ENCODE assay signal across 8 cellular contexts in the genomic region with DNA sequence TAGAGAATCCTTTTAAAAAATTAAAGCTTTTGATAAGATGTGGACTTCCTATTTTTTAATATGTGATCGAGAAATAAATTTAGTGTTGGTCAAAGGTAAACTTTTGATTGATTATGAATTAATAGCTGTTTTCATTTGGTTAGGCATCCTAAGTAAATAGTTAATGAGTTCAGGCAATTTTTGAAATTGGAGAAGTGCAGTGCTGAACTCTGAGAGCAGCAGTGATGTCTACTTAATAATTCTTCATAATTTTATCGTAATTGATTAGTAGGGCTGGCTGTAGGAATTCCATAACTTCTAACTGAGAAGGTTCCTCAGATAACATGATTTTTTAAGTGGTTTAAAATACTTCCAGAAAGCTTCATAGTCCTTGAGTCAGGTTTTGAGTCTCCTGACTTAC. TPM values are rescaled to one million over a fixed set of nuclear protein-coding genes. Genes with fewer than 3 reads are reported as not detected.
DNase-seq lines count a peak whose midpoint lies in the region; ATAC-seq and TF ChIP-seq lines count a peak whose summit lies in the region.
"Had no signal": no experiment of that assay in that cellular context is flagged by ENCODE, and none has a peak within 500 bp of the region (broad histone marks: within the 10 kb centered on the region; RNA-seq: fewer than 3 reads in every experiment).

No MANE protein-coding gene starts in this region.

- TF ChIP-seq CTCF in GM12864 (IDR thresholded peaks at IDR 0.05; ENCODE audit: low read depth, low read length, missing control alignments), result no peak
- no peak for TF ChIP-seq CTCF in brain microvascular endothelial cell (IDR thresholded peaks at IDR 0.05; ENCODE audit: low read depth, low read length, missing control alignments)

- peak overlapping the region; percentile 89 for H3K9ac ChIP-seq in Karpas-422 (ENCODE audit: low read length)

- peaks cover 18% of the 10 kb centered on the region; the same call in 1 of the 2 replicates for H3K36me3 ChIP-seq in Karpas-422 (ENCODE audit: insufficient read depth, low read length)
- H3K36me3 ChIP-seq in brain microvascular endothelial cell (replicated peaks), result no peaks in the 10 kb centered on the region
- H3K36me3 ChIP-seq in neuron (ENCODE audit: insufficient read depth, low read length), result peaks cover 4% of the 10 kb centered on the region

- H3K27ac ChIP-seq in Karpas-422 (ENCODE audit: low read length) (peak overlapping the region; percentile 93), brain microvascular endothelial cell (no peak overlapping the region)

- H3K4me1 ChIP-seq in Karpas-422 (ENCODE audit: low read length), result peaks cover 68% of the 10 kb centered on the region
- H3K4me1 ChIP-seq in neuron (ENCODE audit: insufficient read depth, low read length), result peaks cover 27% of the 10 kb centered on the region

- H4K20me1 ChIP-seq in Karpas-422 (ENCODE audit: insufficient read depth, low read depth, low read length), result no peaks in the 10 kb centered on the region

- H3K4me3 ChIP-seq in GM12864 (ENCODE audit: low read depth, low read length) (peak overlapping the region; percentile 81), Karpas-422 (ENCODE audit: low read length) (peak overlapping the region; percentile 83), brain microvascular endothelial cell (ENCODE audit: low read depth, low read length) (peak overlapping the region; percentile 75), neuron (ENCODE audit: low read length) (peak overlapping the region; percentile 66)

- peak overlapping the region; percentile 85 for H3K4me2 ChIP-seq in Karpas-422 (ENCODE audit: low read depth, low read length, poor library complexity, severe bottlenecking)

- no peaks in the 10 kb centered on the region for H3K27me3 ChIP-seq in Karpas-422 (ENCODE audit: low read length)
- no peaks in the 10 kb centered on the region for H3K27me3 ChIP-seq in brain microvascular endothelial cell (replicated peaks)
- H3K27me3 ChIP-seq in neuron (ENCODE audit: insufficient read depth, low read length), result no peaks in the 10 kb centered on the region

- H3K9me3 ChIP-seq in Karpas-422 (ENCODE audit: low read length), result no peaks in the 10 kb centered on the region
- H3K9me3 ChIP-seq in neuron (ENCODE audit: low read length), result no peaks in the 10 kb centered on the region

- H2AFZ ChIP-seq in Karpas-422 (ENCODE audit: low read length), result no peak overlapping the region
- H2AFZ ChIP-seq in neuron (ENCODE audit: low read depth, low read length), result no peak overlapping the region

- ATAC-seq in GM18870 (IDR thresholded peaks at IDR 0.05; ENCODE audit: unreplicated experiment) (no peak), GM21447 (IDR thresholded peaks at IDR 0.05; ENCODE audit: unreplicated experiment) (no peak)

- no peak for DNase-seq in GM12864 (ENCODE audit: low read depth)
- peak; percentile 73 for DNase-seq in Karpas-422
- no peak for DNase-seq in brain microvascular endothelial cell
- DNase-seq in iPS-NIHi7 (ENCODE audit: extremely low spot score), result no peak
- DNase-seq: SHP77 treated with DMSO at 0.1 percent for 48 hours had no signal

- peaks cover 61% of the 10 kb centered on the region for H3K79me2 ChIP-seq in Karpas-422 (ENCODE audit: low read length)

- in situ Hi-C loops in brain microvascular endothelial cell (cut with HindIII; ENCODE audit: low pct_ligation_motif_present, low sequenced_read_pairs), result no loop called here

- H3K9me2 ChIP-seq in Karpas-422 (replicated peaks; ENCODE audit: insufficient read depth, low read length), result no peaks in the 10 kb centered on the region

RNA-seq across cellular contexts. Expression of a gene that starts 1.5 kb away (rescaled TPM):
- 46.9 and 47.1 TPM in 2 replicates for total RNA-seq in Karpas-422 (2014; rRNA removed; shearing (Covaris generic); ENCODE audit: low replicate concordance)
